8 cellular contexts compared by ENCODE assay signal in genomic region chr3:131502530-131503327, GRCh38. TPM values are rescaled to one million over a fixed set of nuclear protein-coding genes. Genes with fewer than 3 reads are reported as not detected.
DNase-seq lines count a peak whose midpoint lies in the region; ATAC-seq and TF ChIP-seq lines count a peak whose summit lies in the region.

Gene MRPL3 (minus strand): TSS chr3:131502971. CDS start chr3:131502821, 150 bp downstream.

- DNase-seq in H9 (peak; percentile 84), M059J (ENCODE audit: low read depth) (peak; percentile 90), SHP77 treated with DMSO at 0.1 percent for 48 hours (lab: John Stamatoyannopoulos, UW) (peak; percentile 53), fibroblast of the conjunctiva (ENCODE audit: low read depth) (peak; percentile 72)
- peak; percentile 94 for DNase-seq in activated effector memory CD4-positive, alpha-beta T cell treated with anti-CD3 and anti-CD28 coated beads, Interleukin-2, amount 50 U/mL, for 16 hours
- peak; percentile 86 for DNase-seq in stimulated activated naive CD8-positive, alpha-beta T cell treated with anti-CD3 and anti-CD28 coated beads, Interleukin-15, Interleukin-2, amounts not matched to agents 100 U/mL and 50 U/mL, for 24 hours

- peak within 1 kb of the TSS; percentile 38 for H3T11ph ChIP-seq in H9 (ENCODE audit: low read length)

- peak; percentile 93 for ATAC-seq in stimulated activated naive CD8-positive, alpha-beta T cell treated with anti-CD3 and anti-CD28 coated beads, Interleukin-15, Interleukin-2, amounts not matched to agents 100 U/mL and 50 U/mL, for 24 hours

- H3K4me2 ChIP-seq in H9 (ENCODE audit: insufficient read depth, insufficient read length, low read length), result peak within 1 kb of the TSS; percentile 91

- H3K27ac Mint-ChIP-seq in H9 (peak within 1 kb of the TSS; percentile 96 to 100 (median 98)), nephron (peak within 1 kb of the TSS; percentile 93 to 96 (median 95))

- no peaks in the 10 kb centered on the region for H3K79me1 ChIP-seq in H9 (ENCODE audit: insufficient read depth, low read depth, low read length, poor library complexity, severe bottlenecking)

- H2BK15ac ChIP-seq in H9 (ENCODE audit: low read depth, low read length), result no peak within 1 kb of the TSS

- peak within 1 kb of the TSS; percentile 99 for H4K5ac ChIP-seq in H9 (ENCODE audit: insufficient read length, low read depth, low read length)

- no peaks in the 10 kb centered on the region for H4K20me1 ChIP-seq in H9 (ENCODE audit: control insufficient read depth, insufficient read depth, insufficient read length)

- H3K36me3 Mint-ChIP-seq in H9 (ENCODE audit: insufficient read depth in 1 of 3, low read depth in 3 of 3) (peaks cover 28 to 32% (median 30%) of the 10 kb centered on the region in 3 experiments), nephron (ENCODE audit: low read depth) (peaks cover 28% of the 10 kb centered on the region)

- TF ChIP-seq CTCF in H9 (conservative IDR thresholded peaks at IDR 0.05) (no peak), nephron (IDR thresholded peaks at IDR 0.05; ENCODE audit: unreplicated experiment in 3 of 3) (no peak)

- no peak within 1 kb of the TSS for H2BK20ac ChIP-seq in H9 (ENCODE audit: low read depth, low read length, poor library complexity, severe bottlenecking)

- peak within 1 kb of the TSS; percentile 94 for H2BK5ac ChIP-seq in H9 (ENCODE audit: insufficient read length, low read length)

- H2AFZ ChIP-seq in H9 (ENCODE audit: low read length), result peak within 1 kb of the TSS; percentile 86

- H3K9ac ChIP-seq in ES-I3 (ENCODE audit: low read depth, low read length), result peak within 1 kb of the TSS; percentile 93
- H3K9ac ChIP-seq in H9 (ENCODE audit: extremely low read depth, insufficient read length, low read length), result peak within 1 kb of the TSS; percentile 99

- H2BK12ac ChIP-seq in H9 (ENCODE audit: insufficient read length, low read depth, low read length), result no peak within 1 kb of the TSS

- H2AK5ac ChIP-seq in H9 (ENCODE audit: insufficient read length, low read length), result peak within 1 kb of the TSS; percentile 92

- no peak within 1 kb of the TSS for H4K91ac ChIP-seq in H9 (ENCODE audit: insufficient read length, low read depth, low read length)

- H4K8ac ChIP-seq in H9 (replicated peaks; ENCODE audit: insufficient read length, low read depth, low read length), result peak within 1 kb of the TSS; percentile 99

- peak within 1 kb of the TSS; percentile 84 for H2BK120ac ChIP-seq in H9 (ENCODE audit: low read depth, low read length, poor library complexity, severe bottlenecking)

- H3K27me3 Mint-ChIP-seq in H9 (ENCODE audit: low read depth) (peaks cover 38% of the 10 kb centered on the region), nephron (ENCODE audit: low read depth) (peaks cover 11% of the 10 kb centered on the region)

- H3K27me3 ChIP-seq in H9 (ENCODE audit: insufficient read depth, low read length), result no peaks in the 10 kb centered on the region; the same call in 1 of the 2 replicates

- H3K4ac ChIP-seq in H9 (ENCODE audit: low read depth, low read length), result peak within 1 kb of the TSS; percentile 97

- H3K27ac ChIP-seq in H9 (ENCODE audit: insufficient read length, low read depth, low read length), result no peak within 1 kb of the TSS

- peaks cover 4% of the 10 kb centered on the region; the same call in 1 of the 2 replicates for H3K36me3 ChIP-seq in ES-I3 (ENCODE audit: insufficient read depth, low read length)

- peak within 1 kb of the TSS; percentile 94 for H3K56ac ChIP-seq in H9 (ENCODE audit: insufficient read length, low read depth, low read length)

- H3K9me3 ChIP-seq in ES-I3 (ENCODE audit: control insufficient read depth, insufficient read depth, low read length) (no peaks in the 10 kb centered on the region), H9 (ENCODE audit: control insufficient read depth, low read depth, low read length) (no peaks in the 10 kb centered on the region)

- H3K4me1 ChIP-seq in ES-I3 (ENCODE audit: insufficient read depth, low read length), result peaks cover 4% of the 10 kb centered on the region; the same call in 1 of the 2 replicates
- no peaks in the 10 kb centered on the region for H3K4me1 ChIP-seq in H9 (ENCODE audit: insufficient read depth, low read length)

- H3K79me2 ChIP-seq in H9 (ENCODE audit: insufficient read depth, low read length), result peaks cover 19% of the 10 kb centered on the region; the same call in 1 of the 2 replicates

- H3K18ac ChIP-seq in H9 (ENCODE audit: insufficient read length, low read depth, low read length), result peak within 1 kb of the TSS; percentile 100

- no CpG with 5 or more reads among the region's 47 CpGs for WGBS in H9 (ENCODE audit: extremely low coverage, insufficient read length, low lambda C conversion rate)

- H3K23ac ChIP-seq in H9 (ENCODE audit: insufficient read length, low read depth, low read length), result peak within 1 kb of the TSS; percentile 95

- H3K9me3 Mint-ChIP-seq in H9, result peaks cover 0 to 3% of the 10 kb centered on the region in 2 experiments; a peak in 1 of 5 replicates
- no peaks in the 10 kb centered on the region for H3K9me3 Mint-ChIP-seq in nephron

- H3K4me3 Mint-ChIP-seq in H9 (peak within 1 kb of the TSS; percentile 99 to 100), nephron (peak within 1 kb of the TSS; percentile 98 to 99 (median 98))

- H3K4me1 Mint-ChIP-seq in H9 (peaks cover 8 to 9% of the 10 kb centered on the region in 2 experiments), nephron (peaks cover 22% of the 10 kb centered on the region)

- H3K23me2 ChIP-seq in H9 (ENCODE audit: insufficient read length, low read depth, low read length, poor library complexity, severe bottlenecking), result peaks cover 9% of the 10 kb centered on the region

- H3K14ac ChIP-seq in H9 (ENCODE audit: insufficient read depth, low read length), result peak within 1 kb of the TSS; percentile 96

RNA-seq across cellular contexts. Expression of gene MRPL3, which starts in this region (rescaled TPM):
- 153 and 154 TPM in 2 replicates for total RNA-seq in H9 (2021)
- total RNA-seq in M059J (2014; rRNA removed; shearing (Covaris generic)), result 216 and 237 TPM in 2 replicates
